In genomic region chr2:114698504-114698903, GRCh38 we compare ENCODE assay signal across 33 cellular contexts.
"Had no signal": no experiment of that assay in that cellular context is flagged by ENCODE, and none has a peak within 500 bp of the region (broad histone marks: within the 10 kb centered on the region; RNA-seq: fewer than 3 reads in every experiment).

No MANE protein-coding gene starts in this region.

- H3K27me3 ChIP-seq: adrenal gland, breast epithelium, cardiac muscle cell, colonic mucosa had no signal

- H3K36me3 ChIP-seq: adrenal gland, breast epithelium, cardiac muscle cell, colonic mucosa, WERI-Rb-1 had no signal

- H3K27ac ChIP-seq: adrenal gland, breast epithelium, cardiac muscle cell, colonic mucosa, epithelial cell of prostate, WERI-Rb-1 had no signal

- ATAC-seq: activated naive CD8-positive, alpha-beta T cell treated with anti-CD3 and anti-CD28 coated beads, Interleukin-2, amount 50 U/mL, for 24 hours; activated T-cell treated with anti-CD3 and anti-CD28 coated beads, Interleukin-2, amount 50 U/mL, for 4 hours; activated T-helper 17 cell treated with anti-CD3 and anti-CD28 coated beads, Interleukin-2, amount 50 U/mL, for 72 hours; esophagus mucosa; T-helper 17 cell had no signal

- H3K4me1 ChIP-seq: adrenal gland, breast epithelium, colonic mucosa had no signal

- H3K4me3 Mint-ChIP-seq: activated CD4-positive, alpha-beta memory T cell treated with anti-CD3 and anti-CD28 coated beads, Interleukin-2, amount 10 ng/mL, durations not matched to agents 7 days and 5 days; activated CD4-positive, alpha-beta T cell treated with anti-CD3 and anti-CD28 coated beads, Interleukin-2, amount 10 ng/mL, durations not matched to agents 7 days and 5 days; activated naive CD4-positive, alpha-beta T cell treated with anti-CD3 and anti-CD28 coated beads, Interleukin-2, amount 50 U/mL, for 24 hours; activated naive CD8-positive, alpha-beta T cell treated with anti-CD3 and anti-CD28 coated beads for 36 hours; activated naive CD8-positive, alpha-beta T cell treated with anti-CD3 and anti-CD28 coated beads, Interleukin-2, amount 50 U/mL, for 24 hours; activated T-cell treated with anti-CD3 and anti-CD28 coated beads, Interleukin-2, amount 50 U/mL, for 4 hours; activated T-helper 17 cell treated with anti-CD3 and anti-CD28 coated beads, Interleukin-2, amount 50 U/mL, for 72 hours; brain; T-helper 17 cell; T-helper 2 cell treated with Interferon-gamma antibody and Interleukin-4, amounts not matched to agents 5 μg/mL and 100 μg/mL, for 36 hours had no signal

- DNase-seq: activated CD4-positive, alpha-beta memory T cell treated with anti-CD3 and anti-CD28 coated beads, Interleukin-2, amount 10 ng/mL, durations not matched to agents 7 days and 5 days; activated CD4-positive, alpha-beta T cell treated with anti-CD3 and anti-CD28 coated beads for 1 hour; activated CD4-positive, alpha-beta T cell treated with anti-CD3 and anti-CD28 coated beads for 4 hours; activated CD4-positive, alpha-beta T cell treated with anti-CD3 and anti-CD28 coated beads, Interleukin-2, amount 10 ng/mL, durations not matched to agents 7 days and 5 days; activated CD4-positive, alpha-beta T cell treated with anti-CD3 and anti-CD28 coated beads, Interleukin-2, amount 50 U/mL, for 4 hours; activated CD4-positive, CD25-positive, alpha-beta regulatory T cell; activated effector memory CD4-positive, alpha-beta T cell treated with Interleukin-2 at 50 U/mL for 16 hours; activated gamma-delta T cell treated with Interleukin-2 at 50 U/mL for 16 hours; activated naive CD4-positive, alpha-beta T cell treated with Interleukin-2 at 50 U/mL for 16 hours; activated naive CD8-positive, alpha-beta T cell treated with anti-CD3 and anti-CD28 coated beads for 36 hours; activated naive CD8-positive, alpha-beta T cell treated with anti-CD3 and anti-CD28 coated beads, Interleukin-2, amount 50 U/mL, for 24 hours; activated T-cell treated with anti-CD3 and anti-CD28 coated beads, Interleukin-2, amount 50 U/mL, for 4 hours; adrenal gland; amygdala; aorta; central memory CD4-positive, alpha-beta T cell; cerebellar nuclear complex; colonic mucosa; effector CD8-positive, alpha-beta T cell; foreskin fibroblast; head of caudate nucleus; T-helper 1 cell; T-helper 17 cell; T1000; WERI-Rb-1 had no signal

- H3K36me3 Mint-ChIP-seq: activated naive CD4-positive, alpha-beta T cell treated with anti-CD3 and anti-CD28 coated beads, Interleukin-2, amount 50 U/mL, for 24 hours; activated naive CD8-positive, alpha-beta T cell treated with anti-CD3 and anti-CD28 coated beads for 36 hours; brain had no signal

- H3K27me3 Mint-ChIP-seq: activated CD4-positive, alpha-beta memory T cell treated with anti-CD3 and anti-CD28 coated beads, Interleukin-2, amount 10 ng/mL, durations not matched to agents 7 days and 5 days; activated CD4-positive, alpha-beta T cell treated with anti-CD3 and anti-CD28 coated beads, Interleukin-2, amount 10 ng/mL, durations not matched to agents 7 days and 5 days; activated naive CD8-positive, alpha-beta T cell treated with anti-CD3 and anti-CD28 coated beads for 36 hours; activated naive CD8-positive, alpha-beta T cell treated with anti-CD3 and anti-CD28 coated beads, Interleukin-2, amount 50 U/mL, for 24 hours; activated T-helper 17 cell treated with anti-CD3 and anti-CD28 coated beads, Interleukin-2, amount 50 U/mL, for 72 hours; brain; T-helper 17 cell had no signal

- H3K9me3 ChIP-seq: adrenal gland, breast epithelium, colonic mucosa had no signal

- H3K9me3 Mint-ChIP-seq: activated CD4-positive, alpha-beta memory T cell treated with anti-CD3 and anti-CD28 coated beads, Interleukin-2, amount 10 ng/mL, durations not matched to agents 7 days and 5 days; activated CD4-positive, alpha-beta T cell treated with anti-CD3 and anti-CD28 coated beads, Interleukin-2, amount 10 ng/mL, durations not matched to agents 7 days and 5 days; activated naive CD4-positive, alpha-beta T cell treated with anti-CD3 and anti-CD28 coated beads, Interleukin-2, amount 50 U/mL, for 24 hours; activated naive CD8-positive, alpha-beta T cell treated with anti-CD3 and anti-CD28 coated beads for 36 hours; activated naive CD8-positive, alpha-beta T cell treated with anti-CD3 and anti-CD28 coated beads, Interleukin-2, amount 50 U/mL, for 24 hours; T-helper 2 cell treated with Interferon-gamma antibody and Interleukin-4, amounts not matched to agents 5 μg/mL and 100 μg/mL, for 36 hours had no signal

- H3K4me3 ChIP-seq: adrenal gland, breast epithelium, cardiac muscle cell, colonic mucosa had no signal

- H3K27ac Mint-ChIP-seq: activated CD4-positive, alpha-beta memory T cell treated with anti-CD3 and anti-CD28 coated beads, Interleukin-2, amount 10 ng/mL, durations not matched to agents 7 days and 5 days; activated CD4-positive, alpha-beta T cell treated with anti-CD3 and anti-CD28 coated beads, Interleukin-2, amount 10 ng/mL, durations not matched to agents 7 days and 5 days; activated naive CD4-positive, alpha-beta T cell treated with anti-CD3 and anti-CD28 coated beads, Interleukin-2, amount 50 U/mL, for 24 hours; activated naive CD8-positive, alpha-beta T cell treated with anti-CD3 and anti-CD28 coated beads for 36 hours; activated naive CD8-positive, alpha-beta T cell treated with anti-CD3 and anti-CD28 coated beads, Interleukin-2, amount 50 U/mL, for 24 hours; activated T-helper 17 cell treated with anti-CD3 and anti-CD28 coated beads, Interleukin-2, amount 50 U/mL, for 72 hours; brain; T-helper 17 cell; T-helper 2 cell treated with Interferon-gamma antibody and Interleukin-4, amounts not matched to agents 5 μg/mL and 100 μg/mL, for 36 hours had no signal

- H3K4me1 Mint-ChIP-seq: activated CD4-positive, alpha-beta memory T cell treated with anti-CD3 and anti-CD28 coated beads, Interleukin-2, amount 10 ng/mL, durations not matched to agents 7 days and 5 days; activated CD4-positive, alpha-beta T cell treated with anti-CD3 and anti-CD28 coated beads, Interleukin-2, amount 10 ng/mL, durations not matched to agents 7 days and 5 days; activated naive CD4-positive, alpha-beta T cell treated with anti-CD3 and anti-CD28 coated beads, Interleukin-2, amount 50 U/mL, for 24 hours; activated naive CD8-positive, alpha-beta T cell treated with anti-CD3 and anti-CD28 coated beads for 36 hours; activated naive CD8-positive, alpha-beta T cell treated with anti-CD3 and anti-CD28 coated beads, Interleukin-2, amount 50 U/mL, for 24 hours; activated T-helper 17 cell treated with anti-CD3 and anti-CD28 coated beads, Interleukin-2, amount 50 U/mL, for 72 hours; T-helper 17 cell had no signal
